ENCODE assay signal across 21 cellular contexts in genomic region chr21:43371786-43372185, GRCh38. TPM values are rescaled to one million over a fixed set of nuclear protein-coding genes. Genes with fewer than 3 reads are reported as not detected.
A peak's percentile ranks its signal among the peaks of the same experiment; 100 is the strongest.
DNase-seq lines count a peak whose midpoint lies in the region; ATAC-seq, FAIRE-seq and TF ChIP-seq lines count a peak whose summit lies in the region.
"Had no signal": no experiment of that assay in that cellular context is flagged by ENCODE, and none has a peak within 500 bp of the region (broad histone marks: within the 10 kb centered on the region; RNA-seq: fewer than 3 reads in every experiment).

No MANE protein-coding gene starts in this region.

- H3K9me3 Mint-ChIP-seq in natural killer cell treated with Interleukin-12 subunit alpha and Interleukin-12 subunit beta and Interleukin-15 and Interleukin-18, amount 100 ng/mL, for 72 hours: no peaks in the 10 kb centered on the region
- no peaks in the 10 kb centered on the region for H3K9me3 Mint-ChIP-seq in natural killer cell
- H3K9me3 Mint-ChIP-seq in CD14-positive monocyte: no peaks in the 10 kb centered on the region
- H3K9me3 Mint-ChIP-seq: CD8-positive, alpha-beta T cell had no signal

- intact Hi-C loops in natural killer cell (cut with micrococcal nuclease) (no loop called here), CD14-positive monocyte (cut with micrococcal nuclease) (no loop called here)

- H4K8ac ChIP-seq in H1 (ENCODE audit: extremely low read depth, insufficient read depth, low read length) (no peak overlapping the region), neuronal stem cell (ENCODE audit: low read depth, low read length) (no peak overlapping the region)

- H3K79me1 ChIP-seq in H1 (ENCODE audit: low read depth, low read length) (no peaks in the 10 kb centered on the region), neuronal stem cell (ENCODE audit: low read depth, low read length) (no peaks in the 10 kb centered on the region)

- H2BK15ac ChIP-seq in H1 (ENCODE audit: low read length) (0 out of 2 replicates have a peak overlapping the region, but pooled peaks have one; percentile 61), neuronal stem cell (ENCODE audit: low read length) (no peak overlapping the region)

- H3K79me2 ChIP-seq in H1 (ENCODE audit: control insufficient read depth in 1 of 2, insufficient read depth in 2 of 2, low read length in 2 of 2): no peaks in the 10 kb centered on the region

- H3K27me3 Mint-ChIP-seq in natural killer cell treated with Interleukin-12 subunit alpha and Interleukin-12 subunit beta and Interleukin-15 and Interleukin-18, amount 100 ng/mL, for 72 hours: peaks cover 0 to 2% of the 10 kb centered on the region in 2 donors
- peaks cover 0 to 2% of the 10 kb centered on the region in 2 donors for H3K27me3 Mint-ChIP-seq in natural killer cell (ENCODE audit: low read depth in 2 of 2)
- peaks cover 1 to 6% (median 5%) of the 10 kb centered on the region in 3 donors for H3K27me3 Mint-ChIP-seq in CD14-positive monocyte (ENCODE audit: low read depth in 3 of 3)

- H3K4me3 Mint-ChIP-seq in natural killer cell treated with Interleukin-12 subunit alpha and Interleukin-12 subunit beta and Interleukin-15 and Interleukin-18, amount 100 ng/mL, for 72 hours: no peak overlapping the region
- H3K4me3 Mint-ChIP-seq in natural killer cell (no peak overlapping the region), CD14-positive monocyte (no peak overlapping the region)
- H3K4me3 Mint-ChIP-seq: CD8-positive, alpha-beta T cell had no signal

- peaks cover 3% of the 10 kb centered on the region; the same call in 1 of the 2 replicates for H3K23me2 ChIP-seq in H1 (ENCODE audit: low read depth, low read length)

- no peak for TF ChIP-seq POLR2A in H1 (IDR thresholded peaks at IDR 0.05; ENCODE audit: control extremely low read depth in 1 of 2, low read depth in 2 of 2, low read length in 2 of 2)

- H3K4ac ChIP-seq in H1 (replicated peaks; ENCODE audit: insufficient read length, low read depth, low read length) (no peak overlapping the region), neuronal stem cell (ENCODE audit: low read length) (no peak overlapping the region)

- 99% methylated on average over 9 of the region's 9 CpGs; no CpG with 5 or more reads in 1 of the 2 experiments for WGBS in H1 (ENCODE audit: extremely low coverage in 1 of 2, insufficient coverage in 1 of 2, insufficient read length in 1 of 2, insufficient replicate concordance in 2 of 2, low coverage in 1 of 2, low lambda C conversion rate in 2 of 2, missing lambda C conversion rate in 1 of 2), 2 experiments
- WGBS in neuronal stem cell (ENCODE audit: extremely low coverage in 2 of 2, insufficient read length in 2 of 2, insufficient replicate concordance in 1 of 2), 2 donors: no CpG with 5 or more reads among the region's 9 CpGs

- FAIRE-seq in H1 (lab: Jason Lieb, UNC): no peak
- FAIRE-seq: A204.1, D721Med, G401.6, GM12891, HepG2, HTR-8/SVneo had no signal

- H3K27me3 ChIP-seq in H1 (replicated peaks in 1 of 4; ENCODE audit: control insufficient read depth in 3 of 4, extremely low read depth in 1 of 4, insufficient read depth in 3 of 4, low read length in 3 of 4) (no peaks in the 10 kb centered on the region), neuronal stem cell (ENCODE audit: control insufficient read depth in 3 of 3, insufficient read depth in 3 of 3, low read depth in 1 of 3, low read length in 3 of 3) (peaks cover 0 to 2% (median 0%) of the 10 kb centered on the region in 3 experiments)
- H3K27me3 ChIP-seq: BE2C had no signal

- H4K20me1 ChIP-seq in H1 (replicated peaks in 1 of 2; ENCODE audit: control insufficient read depth in 1 of 2, insufficient read depth in 2 of 2, low read length in 2 of 2): peaks cover 0 to 3% of the 10 kb centered on the region in 2 experiments

- H3K18ac ChIP-seq in H1 (ENCODE audit: extremely low read depth, low read length) (peak overlapping the region; percentile 22; the same call in 1 of the 2 replicates), neuronal stem cell (ENCODE audit: low read length) (peak overlapping the region; percentile 60)

- H3K4me3 ChIP-seq in H1 (ENCODE audit: extremely low read depth in 1 of 4, insufficient read depth in 2 of 4, low read depth in 3 of 4, low read length in 4 of 4): no peak overlapping the region
- no peak overlapping the region for H3K4me3 ChIP-seq in neuronal stem cell (ENCODE audit: low read length in 2 of 2)

- no peak overlapping the region for H2AFZ ChIP-seq in H1 (ENCODE audit: low read length)
- H2AFZ ChIP-seq in neuronal stem cell (ENCODE audit: low read length): no peak overlapping the region

- H2BK120ac ChIP-seq in H1 (replicated peaks; ENCODE audit: low read depth, low read length) (no peak overlapping the region), neuronal stem cell (ENCODE audit: low read depth, low read length) (no peak overlapping the region)

- H3K23ac ChIP-seq in H1 (ENCODE audit: insufficient read length) (no peak overlapping the region), neuronal stem cell (ENCODE audit: low read depth, low read length, poor library complexity) (no peak overlapping the region)

- no peak overlapping the region for H2BK5ac ChIP-seq in H1 (ENCODE audit: low read depth, low read length)
- no peak overlapping the region for H2BK5ac ChIP-seq in neuronal stem cell (ENCODE audit: low read length)

- TF ChIP-seq CTCF in natural killer cell (IDR thresholded peaks at IDR 0.05): no peak
- TF ChIP-seq CTCF in H1 (IDR thresholded peaks at IDR 0.05; ENCODE audit: control extremely low read depth in 1 of 3, insufficient read depth in 1 of 3, low read depth in 1 of 3, low read length in 3 of 3): no peak
- TF ChIP-seq CTCF in CD14-positive monocyte (IDR thresholded peaks at IDR 0.05): no peak

- POLR2A ChIA-PET in H1 (lab: Charles Lee; ENCODE audit: partially characterized antibody): no interaction called here

- no peak overlapping the region for H3K4me2 ChIP-seq in H1 (ENCODE audit: insufficient read depth in 1 of 2, low read depth in 2 of 2, low read length in 2 of 2)
- H3K4me2 ChIP-seq in neuronal stem cell (ENCODE audit: insufficient read depth, low read length, poor library complexity, severe bottlenecking): no peak overlapping the region

- no peak overlapping the region for H2AK5ac ChIP-seq in H1 (ENCODE audit: low read depth, low read length)
- no peak overlapping the region for H2AK5ac ChIP-seq in neuronal stem cell (ENCODE audit: low read depth, low read length)

- ATAC-seq in natural killer cell treated with Interleukin-12 subunit alpha and Interleukin-12 subunit beta and Interleukin-15 and Interleukin-18, amount 100 ng/mL, for 72 hours: no peak
- no peak for ATAC-seq in natural killer cell
- ATAC-seq: CD8-positive, alpha-beta T cell; HepG2 had no signal

- peak overlapping the region; percentile 90 for H2BK12ac ChIP-seq in H1 (ENCODE audit: low read depth, low read length)
- no peak overlapping the region for H2BK12ac ChIP-seq in neuronal stem cell (ENCODE audit: low read length)

- no peak for TF ChIP-seq EP300 in H1 (IDR thresholded peaks at IDR 0.05; ENCODE audit: borderline replicate concordance in 1 of 2, low read depth in 2 of 2, low read length in 2 of 2)

- no peak overlapping the region for H3K56ac ChIP-seq in H1 (replicated peaks; ENCODE audit: insufficient read length, low read depth, low read length)

- H3K27ac ChIP-seq in H1 (ENCODE audit: low read depth, low read length) (no peak overlapping the region), neuronal stem cell (replicated peaks; ENCODE audit: low read length) (no peak overlapping the region)
- H3K27ac ChIP-seq: C4-2B had no signal

- DNase-seq in natural killer cell treated with Interleukin-12 subunit alpha and Interleukin-12 subunit beta and Interleukin-15 and Interleukin-18, amount 100 ng/mL, for 72 hours (ENCODE audit: low spot score): peak; percentile 54
- DNase-seq in natural killer cell: no peak
- no peak for DNase-seq in H1 (ENCODE audit: low read depth in 1 of 2, low spot score in 2 of 2)
- DNase-seq in neuronal stem cell (ENCODE audit: low spot score): no peak
- no peak for DNase-seq in nucleus accumbens (lab: John Stamatoyannopoulos, UW)
- no peak for DNase-seq in CD14-positive monocyte (ENCODE audit: low spot score)
- no peak for DNase-seq in stimulated activated naive CD4-positive, alpha-beta T cell treated with Interleukin-2 at 50 U/mL for 16 hours (lab: John Stamatoyannopoulos, UW)
- DNase-seq: BE2C; CD8-positive, alpha-beta T cell; COR-L47; DMS153; DMS79 treated with DMSO at 0.1 percent for 48 hours; EL; HCEC 1CT had no signal

- CTCF ChIA-PET in H1 (lab: Charles Lee; ENCODE audit: partially characterized antibody): no interaction called here

- no peaks in the 10 kb centered on the region for H3K36me3 ChIP-seq in H1 (ENCODE audit: control insufficient read depth in 2 of 4, insufficient read depth in 4 of 4, low read length in 3 of 4)
- H3K36me3 ChIP-seq in neuronal stem cell (replicated peaks in 1 of 2; ENCODE audit: control insufficient read depth in 2 of 2, insufficient read depth in 2 of 2, low read length in 2 of 2): no peaks in the 10 kb centered on the region
- H3K36me3 ChIP-seq: BE2C had no signal

- H3K4me1 Mint-ChIP-seq in natural killer cell treated with Interleukin-12 subunit alpha and Interleukin-12 subunit beta and Interleukin-15 and Interleukin-18, amount 100 ng/mL, for 72 hours (ENCODE audit: low read depth in 2 of 2): peaks cover 2 to 6% of the 10 kb centered on the region in 2 donors
- no peaks in the 10 kb centered on the region for H3K4me1 Mint-ChIP-seq in natural killer cell
- peaks cover 5% of the 10 kb centered on the region for H3K4me1 Mint-ChIP-seq in CD14-positive monocyte

- no peaks in the 10 kb centered on the region for H3K9me3 ChIP-seq in H1 (ENCODE audit: insufficient read depth in 2 of 2, low read depth in 1 of 2, low read length in 1 of 2)
- H3K9me3 ChIP-seq in neuronal stem cell (replicated peaks in 1 of 2; ENCODE audit: control insufficient read depth in 2 of 2, insufficient read depth in 1 of 2, low read depth in 1 of 2, low read length in 2 of 2): peaks cover 0 to 3% of the 10 kb centered on the region in 2 donors
- H3K9me3 ChIP-seq: BE2C had no signal

- H3K36me3 Mint-ChIP-seq in natural killer cell treated with Interleukin-12 subunit alpha and Interleukin-12 subunit beta and Interleukin-15 and Interleukin-18, amount 100 ng/mL, for 72 hours: no peaks in the 10 kb centered on the region
- H3K36me3 Mint-ChIP-seq in natural killer cell (no peaks in the 10 kb centered on the region), CD14-positive monocyte (no peaks in the 10 kb centered on the region)
- H3K36me3 Mint-ChIP-seq: CD8-positive, alpha-beta T cell had no signal

- 0 out of 2 replicates have a peak overlapping the region, but pooled peaks have one; percentile 32 for H2BK20ac ChIP-seq in H1 (ENCODE audit: low read length)

- no peak overlapping the region for H3K9ac ChIP-seq in H1 (replicated peaks in 1 of 4; ENCODE audit: extremely low read depth in 1 of 4, low read depth in 3 of 4, low read length in 3 of 4)
- no peak overlapping the region for H3K9ac ChIP-seq in neuronal stem cell (ENCODE audit: low read depth, low read length, poor library complexity)

- H3K14ac ChIP-seq in H1 (ENCODE audit: insufficient read length) (no peak overlapping the region), neuronal stem cell (ENCODE audit: low read length) (no peak overlapping the region)

- no peak overlapping the region for H4K5ac ChIP-seq in H1 (ENCODE audit: insufficient read length, low read depth, low read length)

- no peak overlapping the region for H4K91ac ChIP-seq in H1 (replicated peaks; ENCODE audit: insufficient read length, low read length)
- H4K91ac ChIP-seq in neuronal stem cell (ENCODE audit: low read depth, low read length, poor library complexity): peak overlapping the region; percentile 61

- H3K27ac Mint-ChIP-seq in natural killer cell treated with Interleukin-12 subunit alpha and Interleukin-12 subunit beta and Interleukin-15 and Interleukin-18, amount 100 ng/mL, for 72 hours: no peak overlapping the region
- H3K27ac Mint-ChIP-seq in natural killer cell (no peak overlapping the region), CD14-positive monocyte (no peak overlapping the region)
- H3K27ac Mint-ChIP-seq: CD8-positive, alpha-beta T cell had no signal

- H3K4me1 ChIP-seq in H1 (replicated peaks in 1 of 4; ENCODE audit: control insufficient read depth in 3 of 4, insufficient read depth in 4 of 4, low read length in 3 of 4) (peaks cover 0 to 4% (median 3%) of the 10 kb centered on the region in 4 experiments; a peak in 6 of 7 replicates), neuronal stem cell (ENCODE audit: control insufficient read depth in 2 of 2, insufficient read depth in 1 of 2, low read depth in 1 of 2, low read length in 2 of 2) (peaks cover 8 to 26% of the 10 kb centered on the region in 2 donors)

- no peak for TF ChIP-seq RAD21 in H1 (IDR thresholded peaks at IDR 0.05 in 1 of 2, conservative IDR thresholded peaks at IDR 0.05 in 1 of 2; ENCODE audit: low read depth in 2 of 2, low read length in 2 of 2)

RNA-seq across cellular contexts. Expression of gene SIK1, which starts 55.1 kb away (rescaled TPM):
- 10 to 100 TPM in 1 of 2 donors, 1 to 10 TPM in 1; 2.6 to 16.0 TPM for total RNA-seq in natural killer cell treated with Interleukin-12 subunit alpha and Interleukin-12 subunit beta and Interleukin-15 and Interleukin-18, amount 100 ng/mL, for 72 hours
- 100 to 1,000 TPM; 201 to 382 (median 203) TPM for total RNA-seq in natural killer cell
- total RNA-seq in H1 (2021; fragmentation: NEBNext Ultra II Directional; extraction: Animal tissue kit (Norgen Biotek cat#: 25700)): 5.5 and 6.7 TPM in 2 replicates
- polyA plus RNA-seq in H1 (2011; rRNA removed) (1.4 and 1.5 TPM in 2 replicates), CD14-positive monocyte (1 to 10 TPM in 1 of 2 donors, under 1 TPM in 1; 0.64 to 1.8 TPM)
- polyA plus RNA-seq in H1 (2011; cell fraction: cytosol; rRNA removed): 1.2 TPM
- polyA plus RNA-seq in H1 (2011; cell fraction: nucleus; rRNA removed): 2.1 TPM
- 1.4 to 2.5 TPM (median 2.1 TPM) in 4 replicates for polyA plus RNA-seq in H1 (2012, experiment 1 of 2)
- 1.8 TPM for polyA plus RNA-seq in H1 (2012, experiment 2 of 2)
- 2.0 TPM for polyA plus RNA-seq in H1 (2013, experiment 1 of 2)
- 2.0 TPM for polyA plus RNA-seq in H1 (2013, experiment 2 of 2)
- 0.50 and 0.51 TPM in 2 replicates for polyA minus RNA-seq in H1 (2011; rRNA and poly(A)+ RNA removed)
- polyA minus RNA-seq in H1 (2011; cell fraction: cytosol; rRNA and poly(A)+ RNA removed): 14.0 TPM
- polyA minus RNA-seq in H1 (2011; cell fraction: nucleus; rRNA and poly(A)+ RNA removed): 3.4 TPM
- polyA plus RNA-seq in neuronal stem cell (2013, experiment 1 of 2): 2.3 TPM
- polyA plus RNA-seq in neuronal stem cell (2013, experiment 2 of 2): 2.9 TPM

Comparison
In these comparisons a context has a peak if more than half of its experiments do, and no peak if none do; other contexts are left out.
1. RNA of gene SIK1, which starts 55.1 kb away (total RNA-seq): 201 to 382 TPM in natural killer cell; 2.6 to 16.0 TPM in natural killer cell treated with Interleukin-12 subunit alpha and Interleukin-12 subunit beta and Interleukin-15 and Interleukin-18, amount 100 ng/mL, for 72 hours and 5.5 to 6.7 TPM in H1; every median in the first group is over 10 times any median in the second.